In genomic region chr19:12034196-12034595, GRCh38 we compare ENCODE assay signal across 10 cellular contexts. TPM values are rescaled to one million over a fixed set of nuclear protein-coding genes. Genes with fewer than 3 reads are reported as not detected.
DNase-seq lines count a peak whose midpoint lies in the region; ATAC-seq and TF ChIP-seq lines count a peak whose summit lies in the region.
"Had no signal": no experiment of that assay in that cellular context is flagged by ENCODE, and none has a peak within 500 bp of the region (broad histone marks: within the 10 kb centered on the region; RNA-seq: fewer than 3 reads in every experiment).

No MANE protein-coding gene starts in this region.

- H3K9me3 ChIP-seq in iPS-18a (ENCODE audit: control insufficient read depth, low read depth, low read length) (no peaks in the 10 kb centered on the region), upper lobe of left lung (peaks cover 0 to 1% (median under 1%) of the 10 kb centered on the region in 4 donors)

- intact Hi-C loops in activated B cell treated with CpG ODN at 0.5 μM for 24 hours (cut with micrococcal nuclease), result no loop called here

- peak overlapping the region; percentile 75 for H3K4me3 ChIP-seq in iPS-18a (ENCODE audit: low read length)
- peak overlapping the region; percentile 93 for H3K4me3 ChIP-seq in rectal smooth muscle tissue (ENCODE audit: low read length)
- peak overlapping the region in 2 of 4 donors; percentile 76 to 82 for H3K4me3 ChIP-seq in upper lobe of left lung

- H3K36me3 Mint-ChIP-seq in activated B cell treated with CpG ODN at 0.5 μM for 24 hours (ENCODE audit: low read depth), result peaks cover 3% of the 10 kb centered on the region

- 82 to 83% methylated on average over 2 of the region's 2 CpGs for WGBS in upper lobe of left lung, 2 donors

- DNase-seq in DMS53 (lab: John Stamatoyannopoulos, UW), result peak; percentile 21
- DNase-seq in DMS53 treated with DMSO at 0.1 percent for 48 hours (lab: John Stamatoyannopoulos, UW; ENCODE audit: unreplicated experiment), result no peak
- no peak for DNase-seq in activated B cell treated with CpG ODN at 0.5 μM for 24 hours
- no peak for DNase-seq in NCI-H2227 (lab: John Stamatoyannopoulos, UW; ENCODE audit: unreplicated experiment)
- DNase-seq in upper lobe of left lung, result no peak
- no peak for DNase-seq in COR-L47 (lab: John Stamatoyannopoulos, UW)
- DNase-seq: NCI-H2107; stimulated activated CD4-positive, alpha-beta T cell treated with anti-CD3 and anti-CD28 coated beads, Interleukin-4, amount 100 ng/mL, for 4 hours had no signal

- no peaks in the 10 kb centered on the region for H3K36me3 ChIP-seq in iPS-18a (ENCODE audit: control insufficient read depth, low read depth, low read length)
- H3K36me3 ChIP-seq in rectal smooth muscle tissue (ENCODE audit: control insufficient read depth, insufficient read depth, low read length), result no peaks in the 10 kb centered on the region
- no peaks in the 10 kb centered on the region for H3K36me3 ChIP-seq in upper lobe of left lung

- H3K9me3 Mint-ChIP-seq in activated B cell treated with CpG ODN at 0.5 μM for 24 hours, result no peaks in the 10 kb centered on the region

- peak overlapping the region; percentile 60 for H3K4me3 Mint-ChIP-seq in activated B cell treated with CpG ODN at 0.5 μM for 24 hours

- H3K4me1 ChIP-seq in iPS-18a (ENCODE audit: control insufficient read depth, low read depth, low read length) (no peaks in the 10 kb centered on the region), rectal smooth muscle tissue (ENCODE audit: control insufficient read depth, insufficient read depth, low read length) (no peaks in the 10 kb centered on the region), upper lobe of left lung (peaks cover 3 to 19% (median 8%) of the 10 kb centered on the region in 4 donors)

- H3K9ac ChIP-seq in iPS-18a (ENCODE audit: low read length), result no peak overlapping the region
- H3K9ac ChIP-seq in rectal smooth muscle tissue (ENCODE audit: low read length), result no peak overlapping the region

- TF ChIP-seq CTCF in activated B cell treated with CpG ODN at 0.5 μM for 24 hours (IDR thresholded peaks at IDR 0.05), result no peak
- no peak for TF ChIP-seq CTCF in upper lobe of left lung (IDR thresholded peaks at IDR 0.05)

- H3K27me3 Mint-ChIP-seq in activated B cell treated with CpG ODN at 0.5 μM for 24 hours, result no peaks in the 10 kb centered on the region

- no peak for ATAC-seq in activated B cell treated with CpG ODN at 0.5 μM for 24 hours (ENCODE audit: low read depth)
- no peak for ATAC-seq in upper lobe of left lung (ENCODE audit: low FRiP score in 2 of 2)

- H3K4me1 Mint-ChIP-seq in activated B cell treated with CpG ODN at 0.5 μM for 24 hours, result peaks cover 20% of the 10 kb centered on the region

- H3K27me3 ChIP-seq in iPS-18a (ENCODE audit: control insufficient read depth, insufficient read depth, low read length), result peaks cover 9% of the 10 kb centered on the region
- no peaks in the 10 kb centered on the region for H3K27me3 ChIP-seq in rectal smooth muscle tissue (ENCODE audit: control insufficient read depth, insufficient read depth, low read length)
- no peaks in the 10 kb centered on the region for H3K27me3 ChIP-seq in upper lobe of left lung

- no peak overlapping the region for H3K27ac Mint-ChIP-seq in activated B cell treated with CpG ODN at 0.5 μM for 24 hours

- TF ChIP-seq POLR2A in upper lobe of left lung (IDR thresholded peaks at IDR 0.05), result no peak

- no peak for TF ChIP-seq EP300 in upper lobe of left lung (IDR thresholded peaks at IDR 0.05)

- H3K27ac ChIP-seq in iPS-18a (ENCODE audit: low read length) (no peak overlapping the region), rectal smooth muscle tissue (ENCODE audit: low read depth, low read length) (no peak overlapping the region), upper lobe of left lung (no peak overlapping the region)

- CTCF ChIA-PET in activated B cell treated with CpG ODN at 0.5 μM for 24 hours (lab: Charles Lee), result interaction anchor here (1.1 kb wide), 1 partner anchor 374 kb away, joined by 3 read pairs; no protein-coding TSS in a partner anchor

- POLR2A ChIA-PET in activated B cell treated with CpG ODN at 0.5 μM for 24 hours (lab: Charles Lee), result interaction anchor here (0.5 to 2.2 kb wide), 3 partner anchors 21 to 110 kb away, joined by 3 to 11 read pairs (median 3); partner anchors contain the start of gene ZNF700

RNA-seq across cellular contexts. Expression of gene ZNF433, which starts 1.3 kb away (rescaled TPM):
- total RNA-seq in activated B cell treated with CpG ODN at 0.5 μM for 24 hours (6.9 and 8.6 TPM in 2 replicates), upper lobe of left lung (10 to 100 TPM in 1 of 6 donors, 1 to 10 TPM in 5; 3.7 to 12.5 (median 6.3) TPM)

RNA-seq across cellular contexts. Expression of gene ZNF878, which starts 18.6 kb away (rescaled TPM):
- 1.2 and 1.6 TPM in 2 replicates for total RNA-seq in activated B cell treated with CpG ODN at 0.5 μM for 24 hours
- total RNA-seq in upper lobe of left lung, result under 1 TPM in 3 of 6 donors, not detected in 3; 0.14 to 0.30 (median 0.17) TPM

RNA-seq across cellular contexts. Expression of gene ZNF844, which starts 30.3 kb away (rescaled TPM):
- 24.8 and 27.7 TPM in 2 replicates for total RNA-seq in activated B cell treated with CpG ODN at 0.5 μM for 24 hours
- total RNA-seq in upper lobe of left lung, result 10 to 100 TPM in 3 of 6 donors, 1 to 10 TPM in 3; 2.3 to 14.7 (median 9.8) TPM
